ENCODE assay signal across 9 cellular contexts in the genomic region with DNA sequence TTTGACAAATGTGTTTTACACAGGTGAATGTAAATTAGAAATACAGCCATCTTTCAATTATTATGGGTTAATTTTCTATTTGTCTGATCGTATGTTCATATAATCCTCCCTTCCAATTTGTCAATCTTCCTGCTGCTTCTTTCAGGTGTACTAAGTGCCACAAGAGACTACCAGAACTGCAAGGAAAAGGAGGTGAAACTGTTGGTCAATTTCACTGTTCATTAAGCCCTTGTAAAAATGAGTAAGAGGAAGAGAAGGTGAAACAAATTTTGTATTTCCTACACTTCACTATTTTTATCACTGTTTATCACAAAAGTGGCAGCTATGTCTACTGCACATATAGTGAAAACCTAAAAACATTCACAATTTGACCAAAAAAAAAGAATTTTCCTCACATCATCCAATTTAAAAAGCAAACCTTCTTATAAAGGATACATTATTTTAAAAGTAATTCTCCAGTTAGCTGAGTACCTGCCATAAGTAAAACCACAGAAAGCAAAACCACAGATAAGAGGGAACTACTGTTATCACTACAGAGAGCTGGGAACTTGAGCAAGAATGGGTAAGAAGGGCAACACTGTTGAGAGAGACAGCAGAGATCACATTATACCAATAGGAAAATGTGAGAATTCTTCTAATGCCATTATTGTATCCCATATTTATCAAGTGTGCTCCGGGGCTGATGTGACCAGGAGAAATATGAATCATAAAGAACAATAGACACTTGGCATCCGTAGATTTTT.
DNase-seq lines count a peak whose midpoint lies in the region; ATAC-seq and TF ChIP-seq lines count a peak whose summit lies in the region.
"Had no signal": no experiment of that assay in that cellular context is flagged by ENCODE, and none has a peak within 500 bp of the region (broad histone marks: within the 10 kb centered on the region; RNA-seq: fewer than 3 reads in every experiment).

No MANE protein-coding gene starts in this region.

- no peak overlapping the region for H3K4me3 ChIP-seq in heart left ventricle

- no peak for TF ChIP-seq CTCF in heart left ventricle (IDR thresholded peaks at IDR 0.05)

- no peaks in the 10 kb centered on the region for H3K27me3 Mint-ChIP-seq in activated T-cell treated with anti-CD3 and anti-CD28 coated beads, Interleukin-2, amount 50 U/mL, for 4 hours (ENCODE audit: low read depth)
- H3K27me3 Mint-ChIP-seq in stimulated activated memory B cell treated with anti-CD40 and anti-IgM and Interleukin-4, amounts not matched to agents 10 μg/mL and 1 μg/mL and 100 μg/mL, for 72 hours: no peaks in the 10 kb centered on the region

- no peak overlapping the region for H3K4me3 Mint-ChIP-seq in activated T-cell treated with anti-CD3 and anti-CD28 coated beads, Interleukin-2, amount 50 U/mL, for 4 hours
- no peak overlapping the region for H3K4me3 Mint-ChIP-seq in stimulated activated memory B cell treated with anti-CD40 and anti-IgM and Interleukin-4, amounts not matched to agents 10 μg/mL and 1 μg/mL and 100 μg/mL, for 72 hours

- WGBS in heart left ventricle, 4 donors: 73 to 79% (median 76%) methylated on average over 3 of the region's 3 CpGs

- peaks cover 0 to 20% (median 7%) of the 10 kb centered on the region in 12 donors for H3K4me1 ChIP-seq in heart left ventricle

- no peaks in the 10 kb centered on the region for H3K27me3 ChIP-seq in heart left ventricle

- no peak for DNase-seq in activated T-cell treated with anti-CD3 and anti-CD28 coated beads, Interleukin-2, amount 50 U/mL, for 4 hours
- DNase-seq in activated T-cell treated with anti-CD3 and anti-CD28 coated beads, Interleukin-2, amount 50 U/mL, for 48 hours: no peak
- DNase-seq in OCI-M1 (lab: John Stamatoyannopoulos, UW) (peak; percentile 89), EL (no peak), NCI-H526 treated with DMSO at 0.1 percent for 48 hours (lab: John Stamatoyannopoulos, UW) (no peak), heart left ventricle (no peak)
- DNase-seq: stimulated activated CD4-positive, alpha-beta T cell treated with anti-CD3 and anti-CD28 coated beads, Interleukin-12 subunit alpha, Interleukin-12 subunit beta, amount 100 ng/mL, for 4 hours had no signal

- no peak overlapping the region for H3K27ac ChIP-seq in heart left ventricle

- H3K9me3 Mint-ChIP-seq in activated T-cell treated with anti-CD3 and anti-CD28 coated beads, Interleukin-2, amount 50 U/mL, for 4 hours: no peaks in the 10 kb centered on the region
- H3K9me3 Mint-ChIP-seq in stimulated activated memory B cell treated with anti-CD40 and anti-IgM and Interleukin-4, amounts not matched to agents 10 μg/mL and 1 μg/mL and 100 μg/mL, for 72 hours: no peaks in the 10 kb centered on the region

- peaks cover 5% of the 10 kb centered on the region for H3K36me3 Mint-ChIP-seq in activated T-cell treated with anti-CD3 and anti-CD28 coated beads, Interleukin-2, amount 50 U/mL, for 4 hours (ENCODE audit: insufficient read depth)
- H3K36me3 Mint-ChIP-seq in stimulated activated memory B cell treated with anti-CD40 and anti-IgM and Interleukin-4, amounts not matched to agents 10 μg/mL and 1 μg/mL and 100 μg/mL, for 72 hours: peaks cover 8% of the 10 kb centered on the region

- no peak for TF ChIP-seq POLR2A in heart left ventricle (IDR thresholded peaks at IDR 0.05)

- no peaks in the 10 kb centered on the region for H3K36me3 ChIP-seq in heart left ventricle

- ATAC-seq in activated T-cell treated with anti-CD3 and anti-CD28 coated beads, Interleukin-2, amount 50 U/mL, for 4 hours: peak; percentile 60 to 77
- ATAC-seq in HG03060 (IDR thresholded peaks at IDR 0.05; ENCODE audit: low read depth, unreplicated experiment) (peak; percentile 97), heart left ventricle (no peak)
- ATAC-seq in stimulated activated memory B cell treated with anti-CD40 and anti-IgM and Interleukin-4, amounts not matched to agents 10 μg/mL and 1 μg/mL and 100 μg/mL, for 72 hours: peak; percentile 96

- no peaks in the 10 kb centered on the region for H3K9me3 ChIP-seq in heart left ventricle

- intact Hi-C loops in heart left ventricle (cut with DNase I): no loop called here

- peak overlapping the region; percentile 44 for H3K27ac Mint-ChIP-seq in stimulated activated memory B cell treated with anti-CD40 and anti-IgM and Interleukin-4, amounts not matched to agents 10 μg/mL and 1 μg/mL and 100 μg/mL, for 72 hours

- H3K4me1 Mint-ChIP-seq in activated T-cell treated with anti-CD3 and anti-CD28 coated beads, Interleukin-2, amount 50 U/mL, for 4 hours (ENCODE audit: low read depth): no peaks in the 10 kb centered on the region
- H3K4me1 Mint-ChIP-seq in stimulated activated memory B cell treated with anti-CD40 and anti-IgM and Interleukin-4, amounts not matched to agents 10 μg/mL and 1 μg/mL and 100 μg/mL, for 72 hours: no peaks in the 10 kb centered on the region

Comparison
In these comparisons a context has a peak if more than half of its experiments do, and no peak if none do; other contexts are left out.
1. ATAC-seq: peak in activated T-cell treated with anti-CD3 and anti-CD28 coated beads, Interleukin-2, amount 50 U/mL, for 4 hours (2 of 2), HG03060 (single experiment) and stimulated activated memory B cell treated with anti-CD40 and anti-IgM and Interleukin-4, amounts not matched to agents 10 μg/mL and 1 μg/mL and 100 μg/mL, for 72 hours (single experiment); none in heart left ventricle (0 of 4).